ENCODE assay signal across 8 cellular contexts in the genomic region with DNA sequence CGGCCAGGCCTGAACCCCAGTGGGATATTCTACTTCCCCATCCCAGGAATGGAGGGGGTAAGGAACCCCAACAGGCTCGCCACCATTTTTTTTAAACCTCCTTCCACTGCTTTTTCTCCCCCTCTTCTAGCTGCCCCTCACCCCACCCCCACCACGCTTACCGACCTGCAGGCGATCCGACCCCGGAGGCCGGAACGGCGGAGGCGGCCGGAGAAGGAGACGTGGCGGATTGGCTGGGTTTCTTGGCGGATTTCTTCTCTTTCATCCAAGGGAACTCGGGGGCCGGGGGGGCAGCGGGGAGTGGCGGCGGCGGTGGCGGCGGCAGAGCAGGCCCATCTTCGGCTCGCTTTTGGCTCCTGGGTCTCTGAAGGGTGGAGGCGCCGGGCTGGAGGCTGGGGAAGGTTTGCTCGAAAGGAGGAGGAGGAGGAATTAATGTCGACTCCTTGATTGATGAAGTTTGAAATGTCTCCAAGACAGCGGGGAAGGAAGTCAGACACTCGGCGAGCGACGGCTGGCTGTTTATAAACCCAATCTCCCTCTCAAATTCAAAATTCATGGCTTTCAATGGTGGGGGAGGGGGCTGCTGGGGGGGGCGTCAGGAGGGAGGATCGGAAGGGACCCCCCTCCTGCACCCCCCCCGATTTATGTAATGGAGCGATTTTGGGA. TPM values are rescaled to one million over a fixed set of nuclear protein-coding genes. Genes with fewer than 3 reads are reported as not detected.
DNase-seq lines count a peak whose midpoint lies in the region.

No MANE protein-coding gene starts in this region.

- peaks cover 10% of the 10 kb centered on the region for H3K36me3 ChIP-seq in mesodermal cell (ENCODE audit: control insufficient read depth, insufficient read depth, low read length)
- H3K36me3 ChIP-seq in subcutaneous abdominal adipose tissue (ENCODE audit: control insufficient read depth in 5 of 5, insufficient read depth in 5 of 5, low read length in 5 of 5), result peaks cover 0 to 5% (median 0%) of the 10 kb centered on the region in 5 donors

- H3K27me3 ChIP-seq in subcutaneous abdominal adipose tissue (ENCODE audit: control insufficient read depth in 5 of 5, insufficient read depth in 4 of 5, low read length in 5 of 5), result no peaks in the 10 kb centered on the region

- DNase-seq in H4 (ENCODE audit: low spot score) (peak; percentile 61), T-helper 9 cell (peak; percentile 50), dermis blood vessel endothelial cell (peak; percentile 82), epidermal melanocyte (ENCODE audit: insufficient read length, low spot score) (no peak), NOMO-1 (lab: John Stamatoyannopoulos, UW; ENCODE audit: unreplicated experiment in 2 of 2) (no peak), SKM-1 (lab: John Stamatoyannopoulos, UW; ENCODE audit: unreplicated experiment) (no peak)

- H3K9me3 ChIP-seq in mesodermal cell (ENCODE audit: control insufficient read depth, low read length) (no peaks in the 10 kb centered on the region), subcutaneous abdominal adipose tissue (ENCODE audit: control insufficient read depth in 5 of 5, low read length in 5 of 5) (no peaks in the 10 kb centered on the region)

- H3K27ac ChIP-seq in mesodermal cell (ENCODE audit: low read depth, low read length, severe bottlenecking) (peak overlapping the region; percentile 95), subcutaneous abdominal adipose tissue (ENCODE audit: low read depth, low read length) (peak overlapping the region; percentile 95)

- H3K4me1 ChIP-seq in mesodermal cell (ENCODE audit: control insufficient read depth, insufficient read depth, low read length, poor library complexity, severe bottlenecking) (peaks cover 39% of the 10 kb centered on the region), subcutaneous abdominal adipose tissue (ENCODE audit: control insufficient read depth in 5 of 5, insufficient read depth in 5 of 5, low read length in 5 of 5) (peaks cover 12 to 67% (median 61%) of the 10 kb centered on the region in 5 donors)

- H3K4me3 ChIP-seq in mesodermal cell (ENCODE audit: extremely low read depth, insufficient read depth, low read length, poor library complexity, severe bottlenecking) (peak overlapping the region; percentile 57), subcutaneous abdominal adipose tissue (ENCODE audit: low read depth in 1 of 5, low read length in 5 of 5) (peak overlapping the region; percentile 88 to 92 (median 89))

- WGBS in mesodermal cell (ENCODE audit: insufficient coverage in 2 of 2), 2 experiments, result 0 to 2% methylated on average over 8 to 10 of the region's 38 CpGs

- H3K9ac ChIP-seq in subcutaneous abdominal adipose tissue (ENCODE audit: low read length in 5 of 5), result peak overlapping the region; percentile 77 to 89 (median 86)

RNA-seq across cellular contexts. Expression of gene HOXB2, which starts 0.4 kb away (rescaled TPM):
- 5.3 and 11.1 TPM in 2 replicates for total RNA-seq in H4 (2014; rRNA removed; shearing (Covaris generic))
- 4.8 and 5.2 TPM in 2 replicates for total RNA-seq in dermis blood vessel endothelial cell
- polyA plus RNA-seq in mesodermal cell (2013, experiment 1 of 2), result 53.6 TPM
- polyA plus RNA-seq in mesodermal cell (2013, experiment 2 of 2), result 52.0 TPM

RNA-seq across cellular contexts. Expression of gene HOXB1, which starts 13.7 kb away (rescaled TPM):
- total RNA-seq in H4 (2014; rRNA removed; shearing (Covaris generic)), result not detected in 2 replicates
- total RNA-seq in dermis blood vessel endothelial cell, result not detected in 2 replicates
- polyA plus RNA-seq in mesodermal cell (2013, experiment 1 of 2), result 10.0 TPM
- 14.1 TPM for polyA plus RNA-seq in mesodermal cell (2013, experiment 2 of 2)

RNA-seq across cellular contexts. Expression of gene HOXB4, which starts 33.7 kb away (rescaled TPM):
- total RNA-seq in H4 (2014; rRNA removed; shearing (Covaris generic)), result 0.45 TPM in 2 replicates
- total RNA-seq in dermis blood vessel endothelial cell, result 2.7 and 3.2 TPM in 2 replicates
- polyA plus RNA-seq in mesodermal cell (2013, experiment 1 of 2), result 6.6 TPM
- polyA plus RNA-seq in mesodermal cell (2013, experiment 2 of 2), result 7.8 TPM

RNA-seq across cellular contexts. Expression of gene HOXB3, which starts 45.6 kb away (rescaled TPM):
- total RNA-seq in H4 (2014; rRNA removed; shearing (Covaris generic)), result 2.0 and 5.6 TPM in 2 replicates
- total RNA-seq in dermis blood vessel endothelial cell, result 9.5 and 11.9 TPM in 2 replicates
- 28.7 TPM for polyA plus RNA-seq in mesodermal cell (2013, experiment 1 of 2)
- 27.8 TPM for polyA plus RNA-seq in mesodermal cell (2013, experiment 2 of 2)

RNA-seq across cellular contexts. Expression of gene HOXB5, which starts 49.1 kb away (rescaled TPM):
- total RNA-seq in H4 (2014; rRNA removed; shearing (Covaris generic)), result 0.43 TPM in 1 of 2 replicates, not detected in the other
- total RNA-seq in dermis blood vessel endothelial cell, result 0.17 and 0.23 TPM in 2 replicates
- polyA plus RNA-seq in mesodermal cell (2013, experiment 1 of 2), result 13.7 TPM
- 15.0 TPM for polyA plus RNA-seq in mesodermal cell (2013, experiment 2 of 2)

Comparison
In these comparisons a context has a peak if more than half of its experiments do, and no peak if none do; other contexts are left out.
1. DNase-seq: peak in H4 (single experiment), T-helper 9 cell (single experiment) and dermis blood vessel endothelial cell (single experiment); none in epidermal melanocyte (single experiment), NOMO-1 (0 of 2) and SKM-1 (single experiment).